1 cellular context compared by ENCODE assay signal in genomic region chr2:72830273-72830672, GRCh38.
A peak's percentile ranks its signal among the peaks of the same experiment; 100 is the strongest.
TF ChIP-seq lines count a peak whose summit lies in the region.

No MANE protein-coding gene starts in this region.

TF ChIP-seq in GM12878, 131 proteins besides CTCF, POLR2A, EP300 and RAD21:
- TF ChIP-seq RUNX3 (IDR thresholded peaks at IDR 0.05; ENCODE audit: low read length) = peak; percentile 22; the same call in 1 of the 2 replicates
- no peak for TF ChIP-seq IKZF1 (conservative IDR thresholded peaks at IDR 0.05)
- TF ChIP-seq CUX1 (IDR thresholded peaks at IDR 0.05; ENCODE audit: insufficient replicate concordance, low read depth, low read length) = peak; percentile 54
- no peak for TF ChIP-seq ESRRA (IDR thresholded peaks at IDR 0.05; ENCODE audit: low read length)
